Comparison of ENCODE assay signal across 6 cellular contexts in the genomic region with DNA sequence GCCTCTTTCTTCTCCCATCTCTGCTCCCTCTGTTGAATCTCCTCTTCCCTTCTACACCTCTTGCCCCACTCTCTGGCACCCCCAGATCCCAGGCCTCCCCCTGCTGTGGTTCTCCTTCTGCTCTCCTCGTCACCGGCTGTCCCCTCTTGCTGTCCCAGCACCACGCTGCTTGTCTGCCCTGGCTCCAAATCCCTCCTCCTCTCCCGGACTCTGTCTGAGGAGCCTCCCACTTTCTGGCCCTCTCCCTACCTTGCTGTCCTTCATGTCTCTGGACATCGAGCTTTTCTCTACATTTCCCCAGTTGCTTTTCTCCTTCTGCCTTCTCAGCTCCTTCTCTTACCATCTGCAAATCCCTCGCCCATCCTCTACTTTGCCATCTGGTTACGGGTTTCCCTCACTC. TPM values are rescaled to one million over a fixed set of nuclear protein-coding genes. Genes with fewer than 3 reads are reported as not detected.
DNase-seq lines count a peak whose midpoint lies in the region; ATAC-seq and TF ChIP-seq lines count a peak whose summit lies in the region.

No MANE protein-coding gene starts in this region.

- WGBS in SK-N-SH (ENCODE audit: low lambda C conversion rate) = 37% methylated on average over 7 of the region's 7 CpGs

- ATAC-seq in HG02970 (IDR thresholded peaks at IDR 0.05; ENCODE audit: low FRiP score, unreplicated experiment) = no peak

- H3K27ac ChIP-seq in SK-N-SH (ENCODE audit: low read depth in 2 of 2, low read length in 1 of 2) = no peak overlapping the region

- H2AFZ ChIP-seq in SK-N-SH (ENCODE audit: low read depth) = peak overlapping the region; percentile 98; the same call in 1 of the 2 replicates

- H3K9me2 ChIP-seq in SK-N-SH = no peaks in the 10 kb centered on the region

- H3K4me1 ChIP-seq in SK-N-SH (ENCODE audit: control insufficient read depth in 1 of 2, insufficient read depth in 2 of 2, low read depth in 1 of 2, low read length in 1 of 2) = peaks cover 0 to 6% of the 10 kb centered on the region in 2 experiments; a peak in 1 of 4 replicates

- peak overlapping the region; percentile 97 for H3K4me2 ChIP-seq in SK-N-SH

- POLR2A ChIA-PET in SK-N-SH (lab: Yijun Ruan, JAX) = no interaction called here

- H3K79me2 ChIP-seq in SK-N-SH (ENCODE audit: insufficient read depth) = peaks cover 29% of the 10 kb centered on the region; the same call in 1 of the 2 replicates

- no peaks in the 10 kb centered on the region for H3K36me3 ChIP-seq in SK-N-SH (replicated peaks in 1 of 2; ENCODE audit: control insufficient read depth in 1 of 2, insufficient read depth in 2 of 2, low read length in 1 of 2)

- CTCF ChIA-PET in SK-N-SH (lab: Yijun Ruan, JAX) = interaction anchor here (1.4 kb wide), 1 partner anchor 81 kb away, joined by 3 read pairs; no protein-coding TSS in a partner anchor

- H3K9ac ChIP-seq in SK-N-SH = peak overlapping the region; percentile 66; the same call in 1 of the 2 replicates

- no peaks in the 10 kb centered on the region for H3K9me3 ChIP-seq in SK-N-SH

- no peaks in the 10 kb centered on the region for H3K27me3 ChIP-seq in SK-N-SH (ENCODE audit: insufficient read depth)

- H4K20me1 ChIP-seq in SK-N-SH (ENCODE audit: insufficient read depth) = no peaks in the 10 kb centered on the region

- peak overlapping the region; percentile 73 for H3K4me3 ChIP-seq in AG10803 (ENCODE audit: low read length)
- H3K4me3 ChIP-seq in SK-N-SH (ENCODE audit: low read depth in 2 of 2, low read length in 1 of 2) = peak overlapping the region; percentile 62 to 89

- TF ChIP-seq EP300 in SK-N-SH (IDR thresholded peaks at IDR 0.05; ENCODE audit: borderline replicate concordance in 1 of 2, low read depth in 1 of 2, low read length in 1 of 2) = no peak

- DNase-seq in AG10803 (ENCODE audit: low read depth) (peak; percentile 8), SK-N-SH (peak; percentile 20), iris pigment epithelial cell (ENCODE audit: low read depth) (peak; percentile 22), NCI-H345 (lab: John Stamatoyannopoulos, UW) (no peak)
- no peak for DNase-seq in stimulated activated naive CD4-positive, alpha-beta T cell treated with Interleukin-2 at 50 U/mL for 16 hours (lab: John Stamatoyannopoulos, UW)

- peaks cover 3% of the 10 kb centered on the region for H3F3A ChIP-seq in SK-N-SH (replicated peaks; ENCODE audit: insufficient read depth)

- TF ChIP-seq CTCF in AG10803 (conservative IDR thresholded peaks at IDR 0.05; ENCODE audit: low read length) (no peak), SK-N-SH (IDR thresholded peaks at IDR 0.05) (no peak)

- no peak for TF ChIP-seq RAD21 in SK-N-SH (IDR thresholded peaks at IDR 0.05; ENCODE audit: low read length)

TF ChIP-seq in SK-N-SH, 30 proteins besides CTCF, POLR2A, EP300 and RAD21:
- TF ChIP-seq CHD2 (IDR thresholded peaks at IDR 0.05; ENCODE audit: low read length, partially characterized antibody) (no peak), SMC3 (IDR thresholded peaks at IDR 0.05; ENCODE audit: low read depth, low read length) (no peak), NFIC (IDR thresholded peaks at IDR 0.05; ENCODE audit: borderline replicate concordance) (no peak), RCOR1 (IDR thresholded peaks at IDR 0.05; ENCODE audit: low read length) (no peak), TAF1 (IDR thresholded peaks at IDR 0.05; ENCODE audit: borderline replicate concordance, low read depth, low read length) (no peak), JUND (IDR thresholded peaks at IDR 0.05) (no peak), TEAD4 (IDR thresholded peaks at IDR 0.05; ENCODE audit: borderline replicate concordance, insufficient read depth) (no peak), RXRA (IDR thresholded peaks at IDR 0.05; ENCODE audit: borderline replicate concordance, low read depth) (no peak), MXI1 (IDR thresholded peaks at IDR 0.05; ENCODE audit: low read depth, low read length) (no peak)
- TF ChIP-seq, protein P1, sequence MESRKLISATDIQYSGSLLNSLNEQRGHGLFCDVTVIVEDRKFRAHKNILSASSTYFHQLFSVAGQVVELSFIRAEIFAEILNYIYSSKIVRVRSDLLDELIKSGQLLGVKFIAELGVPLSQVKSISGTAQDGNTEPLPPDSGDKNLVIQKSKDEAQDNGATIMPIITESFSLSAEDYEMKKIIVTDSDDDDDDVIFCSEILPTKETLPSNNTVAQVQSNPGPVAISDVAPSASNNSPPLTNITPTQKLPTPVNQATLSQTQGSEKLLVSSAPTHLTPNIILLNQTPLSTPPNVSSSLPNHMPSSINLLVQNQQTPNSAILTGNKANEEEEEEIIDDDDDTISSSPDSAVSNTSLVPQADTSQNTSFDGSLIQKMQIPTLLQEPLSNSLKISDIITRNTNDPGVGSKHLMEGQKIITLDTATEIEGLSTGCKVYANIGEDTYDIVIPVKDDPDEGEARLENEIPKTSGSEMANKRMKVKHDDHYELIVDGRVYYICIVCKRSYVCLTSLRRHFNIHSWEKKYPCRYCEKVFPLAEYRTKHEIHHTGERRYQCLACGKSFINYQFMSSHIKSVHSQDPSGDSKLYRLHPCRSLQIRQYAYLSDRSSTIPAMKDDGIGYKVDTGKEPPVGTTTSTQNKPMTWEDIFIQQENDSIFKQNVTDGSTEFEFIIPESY (IDR thresholded peaks at IDR 0.05; ENCODE audit: borderline replicate concordance, low read depth) = no peak
- TF ChIP-seq, protein P2, sequence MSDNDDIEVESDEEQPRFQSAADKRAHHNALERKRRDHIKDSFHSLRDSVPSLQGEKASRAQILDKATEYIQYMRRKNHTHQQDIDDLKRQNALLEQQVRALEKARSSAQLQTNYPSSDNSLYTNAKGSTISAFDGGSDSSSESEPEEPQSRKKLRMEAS (IDR thresholded peaks at IDR 0.05; ENCODE audit: low read depth) = no peak
- TF ChIP-seq, protein P3, sequence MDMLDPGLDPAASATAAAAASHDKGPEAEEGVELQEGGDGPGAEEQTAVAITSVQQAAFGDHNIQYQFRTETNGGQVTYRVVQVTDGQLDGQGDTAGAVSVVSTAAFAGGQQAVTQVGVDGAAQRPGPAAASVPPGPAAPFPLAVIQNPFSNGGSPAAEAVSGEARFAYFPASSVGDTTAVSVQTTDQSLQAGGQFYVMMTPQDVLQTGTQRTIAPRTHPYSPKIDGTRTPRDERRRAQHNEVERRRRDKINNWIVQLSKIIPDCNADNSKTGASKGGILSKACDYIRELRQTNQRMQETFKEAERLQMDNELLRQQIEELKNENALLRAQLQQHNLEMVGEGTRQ (IDR thresholded peaks at IDR 0.05; ENCODE audit: borderline replicate concordance, low read depth, low read length) = no peak
TF ChIP-seq in SK-N-SH: peak in this region for 0.

RNA-seq across cellular contexts. Expression of a gene that starts 1.3 kb away (rescaled TPM):
- 2.2 and 2.6 TPM in 2 replicates for polyA plus RNA-seq in SK-N-SH (2012; rRNA removed)
- 2.1 and 2.3 TPM in 2 replicates for polyA plus RNA-seq in SK-N-SH (2012; cell fraction: cytosol; rRNA removed)
- 3.2 and 4.2 TPM in 2 replicates for polyA plus RNA-seq in SK-N-SH (2012; cell fraction: nucleus; rRNA removed)

RNA-seq across cellular contexts. Expression of a gene that starts 24.9 kb away (rescaled TPM):
- polyA plus RNA-seq in SK-N-SH (2012; rRNA removed) = 1.6 and 1.9 TPM in 2 replicates
- polyA plus RNA-seq in SK-N-SH (2012; cell fraction: cytosol; rRNA removed) = 2.6 TPM in 2 replicates
- 2.8 TPM in 2 replicates for polyA plus RNA-seq in SK-N-SH (2012; cell fraction: nucleus; rRNA removed)

RNA-seq across cellular contexts. Expression of a gene that starts 35.6 kb away (rescaled TPM):
- polyA plus RNA-seq in SK-N-SH (2012; rRNA removed) = 3.2 and 6.0 TPM in 2 replicates
- polyA plus RNA-seq in SK-N-SH (2012; cell fraction: cytosol; rRNA removed) = 3.6 and 5.1 TPM in 2 replicates
- polyA plus RNA-seq in SK-N-SH (2012; cell fraction: nucleus; rRNA removed) = 3.4 and 5.3 TPM in 2 replicates

RNA-seq across cellular contexts. Expression of a gene that starts 54.4 kb away (rescaled TPM):
- polyA plus RNA-seq in SK-N-SH (2012; rRNA removed) = 10.1 and 12.3 TPM in 2 replicates
- polyA plus RNA-seq in SK-N-SH (2012; cell fraction: cytosol; rRNA removed) = 7.5 and 7.8 TPM in 2 replicates
- polyA plus RNA-seq in SK-N-SH (2012; cell fraction: nucleus; rRNA removed) = 37.3 and 43.1 TPM in 2 replicates

Comparison
In these comparisons a context has a peak if more than half of its experiments do, and no peak if none do; other contexts are left out.
1. DNase-seq: peak in AG10803 (single experiment), SK-N-SH (single experiment) and iris pigment epithelial cell (single experiment); none in stimulated activated naive CD4-positive, alpha-beta T cell treated with Interleukin-2 at 50 U/mL for 16 hours (single experiment) and NCI-H345 (single experiment).